Comparison of ENCODE assay signal across 1 cellular context in genomic region chr7:2353113-2353512, GRCh38.
TF ChIP-seq lines count a peak whose summit lies in the region.

No MANE protein-coding gene starts in this region.

TF ChIP-seq in H1, 55 proteins besides CTCF, POLR2A, EP300 and RAD21:
- TF ChIP-seq JUN (IDR thresholded peaks at IDR 0.05; ENCODE audit: low read depth, low read length): no peak
